8 cellular contexts compared by ENCODE assay signal in genomic region chr13:21557995-21558394, GRCh38. TPM values are rescaled to one million over a fixed set of nuclear protein-coding genes. Genes with fewer than 3 reads are reported as not detected.
DNase-seq lines count a peak whose midpoint lies in the region; ATAC-seq and TF ChIP-seq lines count a peak whose summit lies in the region.

No MANE protein-coding gene starts in this region.

- H3K9me3 ChIP-seq in OCI-LY3 (ENCODE audit: insufficient read depth, low read length) = no peaks in the 10 kb centered on the region

- H4K20me1 ChIP-seq in OCI-LY3 (ENCODE audit: insufficient read depth, low read length) = no peaks in the 10 kb centered on the region

- no peaks in the 10 kb centered on the region for H3K27me3 ChIP-seq in GM06990 (replicated peaks; ENCODE audit: control insufficient read depth, insufficient read depth, low read length)
- no peaks in the 10 kb centered on the region for H3K27me3 ChIP-seq in OCI-LY3 (ENCODE audit: low read depth, low read length)

- no peaks in the 10 kb centered on the region for H3K4me1 ChIP-seq in OCI-LY3 (ENCODE audit: low read length)

- TF ChIP-seq CTCF in AG10803 (conservative IDR thresholded peaks at IDR 0.05; ENCODE audit: low read length) (peak; percentile 46), GM06990 (IDR thresholded peaks at IDR 0.05; ENCODE audit: insufficient read depth, low read length, poor library complexity, severe bottlenecking) (peak; percentile 47), OCI-LY3 (IDR thresholded peaks at IDR 0.05; ENCODE audit: low read depth, low read length) (peak; percentile 59), fibroblast of villous mesenchyme (IDR thresholded peaks at IDR 0.05; ENCODE audit: insufficient read depth, low read depth, low read length) (peak; percentile 66)

- H3K27ac ChIP-seq in OCI-LY3 (ENCODE audit: low read length) = no peak overlapping the region

- H3K4me3 ChIP-seq in AG10803 (ENCODE audit: low read length) (no peak overlapping the region), GM06990 (replicated peaks; ENCODE audit: low read depth, low read length) (no peak overlapping the region), OCI-LY3 (ENCODE audit: low read length) (no peak overlapping the region), fibroblast of villous mesenchyme (ENCODE audit: low read depth, low read length) (no peak overlapping the region)

- H3K79me2 ChIP-seq in OCI-LY3 (ENCODE audit: low read length) = no peaks in the 10 kb centered on the region

- no peak overlapping the region for H3K4me2 ChIP-seq in OCI-LY3 (ENCODE audit: low read length)

- H3K36me3 ChIP-seq in GM06990 (ENCODE audit: control insufficient read depth, insufficient read depth, low read length) (no peaks in the 10 kb centered on the region), OCI-LY3 (replicated peaks; ENCODE audit: low read depth, low read length) (peaks cover 9% of the 10 kb centered on the region)

- H3K9ac ChIP-seq in OCI-LY3 (ENCODE audit: low read length) = no peak overlapping the region

- ATAC-seq in GM18907 (IDR thresholded peaks at IDR 0.05; ENCODE audit: unreplicated experiment) (no peak), GM18861 (IDR thresholded peaks at IDR 0.05; ENCODE audit: unreplicated experiment) (no peak)
- no peak for ATAC-seq in activated CD4-positive, CD25-positive, alpha-beta regulatory T cell treated with anti-CD3 and anti-CD28 coated beads, Interleukin-2, amount 50 U/mL, for 24 hours

- no peak overlapping the region for H2AFZ ChIP-seq in OCI-LY3 (ENCODE audit: low read depth, low read length)

- DNase-seq in AG10803 (ENCODE audit: low read depth) (peak; percentile 30), GM06990 (ENCODE audit: extremely low read depth, insufficient read length) (no peak), fibroblast of villous mesenchyme (ENCODE audit: low read depth) (peak; percentile 37), NCI-H1417 treated with DMSO at 0.1 percent for 48 hours (lab: John Stamatoyannopoulos, UW) (no peak)

RNA-seq across cellular contexts. Expression of gene MICU2, which starts 46.0 kb away (rescaled TPM):
- total RNA-seq in fibroblast of villous mesenchyme = 42.8 and 56.6 TPM in 2 replicates

Comparison
In these comparisons a context has a peak if more than half of its experiments do, and no peak if none do; other contexts are left out.
1. DNase-seq: peak in AG10803 (single experiment) and fibroblast of villous mesenchyme (single experiment); none in GM06990 (single experiment) and NCI-H1417 treated with DMSO at 0.1 percent for 48 hours (single experiment).
2. Peak in every context shown above with its lines, with median percentiles within 50 percentile points of each other: CTCF ChIP-seq.